ENCODE assay signal across 8 cellular contexts in genomic region chr17:50863221-50863843, GRCh38. TPM values are rescaled to one million over a fixed set of nuclear protein-coding genes. Genes with fewer than 3 reads are reported as not detected.
A peak's percentile ranks its signal among the peaks of the same experiment; 100 is the strongest.
DNase-seq lines count a peak whose midpoint lies in the region; ATAC-seq and TF ChIP-seq lines count a peak whose summit lies in the region.

No MANE protein-coding gene starts in this region.

- peaks cover 3% of the 10 kb centered on the region for H3K36me3 Mint-ChIP-seq in neural crest cell (ENCODE audit: low read depth)

- peaks cover 23% of the 10 kb centered on the region for H4K20me1 ChIP-seq in HCT116 (ENCODE audit: insufficient read depth)

- H3K27ac Mint-ChIP-seq in neural crest cell (ENCODE audit: unreplicated experiment) = peak overlapping the region; percentile 2

- DNase-seq in C1 segment of cervical spinal cord (lab: John Stamatoyannopoulos, UW) (peak in 12 of 14 donors; percentile 49 to 80 (median 61)), HCT116 (ENCODE audit: low read depth, low spot score) (peak; percentile 36), WERI-Rb-1 (peak; percentile 80), esophagus squamous epithelium (lab: John Stamatoyannopoulos, UW) (no peak), neural crest cell (ENCODE audit: low read depth, low spot score) (peak; percentile 53), SIG-M5 (lab: John Stamatoyannopoulos, UW) (no peak)

- H3K27me3 ChIP-seq in HCT116 (ENCODE audit: insufficient read depth, low read length) (no peaks in the 10 kb centered on the region), WERI-Rb-1 (ENCODE audit: insufficient read depth, low read depth, severe bottlenecking) (no peaks in the 10 kb centered on the region), esophagus squamous epithelium (no peaks in the 10 kb centered on the region)

- POLR2A ChIA-PET in HCT116 (lab: Charles Lee) = interaction anchor here (0.7 to 6.1 kb wide), 8 partner anchors 11 to 103 kb away, joined by 3 to 88 read pairs (median 4); no protein-coding TSS in a partner anchor

- peak overlapping the region; percentile 93; the same call in 1 of the 2 replicates for H3K4me2 ChIP-seq in HCT116 (ENCODE audit: low read length)

- H3K79me2 ChIP-seq in HCT116 (ENCODE audit: insufficient read depth, low read length) = peaks cover 36% of the 10 kb centered on the region

- no peaks in the 10 kb centered on the region for H3K9me3 Mint-ChIP-seq in neural crest cell

- H3K9me3 ChIP-seq in HCT116 (ENCODE audit: control insufficient read depth in 1 of 2, insufficient read depth in 1 of 2, low read depth in 1 of 2, low read length in 2 of 2) (no peaks in the 10 kb centered on the region), WERI-Rb-1 (ENCODE audit: severe bottlenecking) (no peaks in the 10 kb centered on the region), esophagus squamous epithelium (no peaks in the 10 kb centered on the region)

- TF ChIP-seq POLR2A in HCT116 (IDR thresholded peaks at IDR 0.05; ENCODE audit: borderline replicate concordance, extremely low read depth, insufficient read depth, insufficient read length) (no peak), esophagus squamous epithelium (IDR thresholded peaks at IDR 0.05) (no peak)

- BruUV-seq in HCT116 (replicated peaks; lab: Mats Ljungman, UMichigan) = no TSS peak

- H3K27ac ChIP-seq in HCT116 (ENCODE audit: low read depth, low read length) (no peak overlapping the region), WERI-Rb-1 (no peak overlapping the region), esophagus squamous epithelium (peak overlapping the region; percentile 78 to 100 (median 96))

- H3K27me3 Mint-ChIP-seq in neural crest cell (ENCODE audit: low read depth) = peaks cover 3% of the 10 kb centered on the region

- TF ChIP-seq CTCF in HCT116 (IDR thresholded peaks at IDR 0.05 in 2 of 3, conservative IDR thresholded peaks at IDR 0.05 in 1 of 3; ENCODE audit: borderline replicate concordance in 1 of 3, insufficient read depth in 1 of 3, low read depth in 2 of 3, low read length in 2 of 3) (peak in 2 of 3 experiments; percentile 93 to 94; a peak in 5 of 6 replicates), WERI-Rb-1 (IDR thresholded peaks at IDR 0.05; ENCODE audit: low read depth, low read length) (peak; percentile 94), esophagus squamous epithelium (IDR thresholded peaks at IDR 0.05) (peak in 5 of 6 experiments; percentile 14 to 50 (median 45)), neural crest cell (conservative IDR thresholded peaks at IDR 0.05) (peak; percentile 66)

- peaks cover 51% of the 10 kb centered on the region for H3K4me1 Mint-ChIP-seq in neural crest cell

- H3K9ac ChIP-seq in HCT116 (ENCODE audit: low read length) = no peak overlapping the region

- H3K4me3 ChIP-seq in HCT116 (replicated peaks in 1 of 2; ENCODE audit: low read depth in 1 of 2, low read length in 2 of 2) (no peak overlapping the region), WERI-Rb-1 (ENCODE audit: low read depth, low read length) (no peak overlapping the region), esophagus squamous epithelium (peak overlapping the region in 3 of 4 donors; percentile 92 to 99 (median 98))

- no peak for ATAC-seq in HCT116
- no peak for ATAC-seq in HG03039 (IDR thresholded peaks at IDR 0.05; ENCODE audit: unreplicated experiment)
- no peak for ATAC-seq in HG03095 (IDR thresholded peaks at IDR 0.05; ENCODE audit: unreplicated experiment)

- H3K9me2 ChIP-seq in HCT116 (ENCODE audit: insufficient read depth) = no peaks in the 10 kb centered on the region

- peak overlapping the region; percentile 99 for H3K4me3 Mint-ChIP-seq in neural crest cell

- H3K4me1 ChIP-seq in HCT116 (ENCODE audit: control insufficient read depth in 1 of 2, insufficient read depth in 2 of 2, low read length in 2 of 2) (peaks cover 12 to 34% of the 10 kb centered on the region in 2 experiments), esophagus squamous epithelium (peaks cover 7 to 46% (median 20%) of the 10 kb centered on the region in 3 donors)

- H3K36me3 ChIP-seq in HCT116 (ENCODE audit: control insufficient read depth in 1 of 2, insufficient read depth in 2 of 2, low read length in 2 of 2) (peaks cover 11 to 13% of the 10 kb centered on the region in 2 experiments), WERI-Rb-1 (peaks cover 43% of the 10 kb centered on the region), esophagus squamous epithelium (peaks cover 6 to 34% (median 9%) of the 10 kb centered on the region in 3 donors)

- intact Hi-C loops in HCT116 (cut with micrococcal nuclease) (loop anchor here (1.0 to 10.0 kb wide), 2 partner anchors 87 to 229 kb away; partner anchors contain the start of gene ABCC3), esophagus squamous epithelium (cut with DNase I) (no loop called here)

- WGBS in esophagus squamous epithelium, 2 donors = 63 to 65% methylated on average over 11 of the region's 11 CpGs

- RAD21 ChIA-PET in HCT116 (lab: Charles Lee; ENCODE audit: low non-redundant PET in 1 of 2, low total read pairs in 2 of 2, uncharacterized antibody in 2 of 2, unreplicated experiment in 2 of 2) = interaction anchor here (1.0 to 1.3 kb wide), 4 partner anchors 10 to 91 kb away, joined by 3 to 5 read pairs (median 4); no protein-coding TSS in a partner anchor

- H2AFZ ChIP-seq in HCT116 (ENCODE audit: low read depth, low read length, poor library complexity, severe bottlenecking) = no peak overlapping the region

- CTCF ChIA-PET in HCT116 (lab: Charles Lee) = interaction anchor here (0.6 to 4.5 kb wide), 16 partner anchors 9 to 290 kb away, joined by 3 to 51 read pairs (median 4); partner anchors contain the start of gene NME1

- TF ChIP-seq RAD21 in HCT116 (IDR thresholded peaks at IDR 0.05; ENCODE audit: low read depth) = peak; percentile 70

TF ChIP-seq in HCT116, 20 proteins besides CTCF, POLR2A, EP300 and RAD21:
- no peak for TF ChIP-seq EZH2phosphoT487 (IDR thresholded peaks at IDR 0.05; ENCODE audit: borderline replicate concordance)
- TF ChIP-seq SIN3A (IDR thresholded peaks at IDR 0.05; ENCODE audit: low read depth) = no peak
- no peak for TF ChIP-seq EZH2 (IDR thresholded peaks at IDR 0.05)
- no peak for TF ChIP-seq ZNF274 (IDR thresholded peaks at IDR 0.05; ENCODE audit: low read depth, low read length)
- no peak for TF ChIP-seq CEBPB (IDR thresholded peaks at IDR 0.05; ENCODE audit: low read depth)
- TF ChIP-seq ZBTB33 (IDR thresholded peaks at IDR 0.05; ENCODE audit: extremely low read depth, insufficient replicate concordance, low read length) = no peak
- TF ChIP-seq ATF3 (IDR thresholded peaks at IDR 0.05) = no peak

RNA-seq across cellular contexts. Expression of gene TOB1, which starts 2.8 kb away (rescaled TPM):
- 86.0 TPM for total RNA-seq in HCT116 (2021; ENCODE audit: unreplicated experiment)
- 57.2 and 74.9 TPM in 2 replicates for polyA plus RNA-seq in HCT116 (2012)
- 10 to 100 TPM; 21.5 to 35.9 (median 31.1) TPM for total RNA-seq in esophagus squamous epithelium
- 26.2 and 29.5 TPM in 2 replicates for total RNA-seq in neural crest cell

RNA-seq across cellular contexts. Expression of gene WFIKKN2, which starts 27.9 kb away (rescaled TPM):
- total RNA-seq in HCT116 (2021; ENCODE audit: unreplicated experiment) (0.05 TPM), esophagus squamous epithelium (under 1 TPM in 1 of 4 donors, not detected in 3; 0.08 TPM), neural crest cell (0.07 and 0.09 TPM in 2 replicates)
- not detected in 2 replicates for polyA plus RNA-seq in HCT116 (2012)

Comparison
In these comparisons a context has a peak if more than half of its experiments do, and no peak if none do; other contexts are left out.
1. DNase-seq: peak in C1 segment of cervical spinal cord (12 of 14), HCT116 (single experiment), WERI-Rb-1 (single experiment) and neural crest cell (single experiment); none in esophagus squamous epithelium (single experiment) and SIG-M5 (single experiment).
2. H3K27ac ChIP-seq: peak in esophagus squamous epithelium (4 of 4); none in HCT116 (single experiment) and WERI-Rb-1 (single experiment).
3. H3K4me3 ChIP-seq: peak in esophagus squamous epithelium (3 of 4); none in HCT116 (0 of 2) and WERI-Rb-1 (single experiment).
4. Peak in every context shown above with its lines, with median percentiles within 50 percentile points of each other: CTCF ChIP-seq.